8 cellular contexts compared by ENCODE assay signal in genomic region chr12:685388-685787, GRCh38. TPM values are rescaled to one million over a fixed set of nuclear protein-coding genes. Genes with fewer than 3 reads are reported as not detected.
DNase-seq lines count a peak whose midpoint lies in the region; ATAC-seq lines count a peak whose summit lies in the region.

No MANE protein-coding gene starts in this region.

- no peaks in the 10 kb centered on the region for H3K27me3 ChIP-seq in thymus (ENCODE audit: control insufficient read depth, insufficient read depth)

- peak overlapping the region; percentile 20 for H3K4me3 Mint-ChIP-seq in activated T-cell treated with anti-CD3 and anti-CD28 coated beads, Interleukin-2, amount 50 U/mL, for 4 hours

- no peaks in the 10 kb centered on the region for H3K27me3 Mint-ChIP-seq in activated T-cell treated with anti-CD3 and anti-CD28 coated beads, Interleukin-2, amount 50 U/mL, for 4 hours (ENCODE audit: low read depth)

- H3K9me3 ChIP-seq in thymus (ENCODE audit: control insufficient read depth), result no peaks in the 10 kb centered on the region

- ATAC-seq in GM18498 (IDR thresholded peaks at IDR 0.05; ENCODE audit: unreplicated experiment), result peak; percentile 81
- ATAC-seq in HG02678 (IDR thresholded peaks at IDR 0.05; ENCODE audit: unreplicated experiment), result peak; percentile 85
- ATAC-seq in activated T-cell treated with anti-CD3 and anti-CD28 coated beads, Interleukin-2, amount 50 U/mL, for 4 hours, result peak; percentile 92 to 97
- no peak for ATAC-seq in HG03045 (IDR thresholded peaks at IDR 0.05; ENCODE audit: unreplicated experiment)

- H3K27ac ChIP-seq in thymus (ENCODE audit: low read depth), result peak overlapping the region; percentile 82

- DNase-seq in NCI-H69 (lab: John Stamatoyannopoulos, UW), result peak; percentile 46
- DNase-seq in activated T-cell treated with anti-CD3 and anti-CD28 coated beads, Interleukin-2, amount 50 U/mL, for 4 hours, result peak; percentile 69
- peak; percentile 40 to 92 for DNase-seq in lung microvascular endothelial cell (ENCODE audit: low read depth in 2 of 2)
- DNase-seq in GF-D8 (lab: John Stamatoyannopoulos, UW), result no peak

- H3K4me1 ChIP-seq in thymus (ENCODE audit: control insufficient read depth, insufficient read depth, low read length), result peaks cover 6% of the 10 kb centered on the region

- no peak overlapping the region for H3K4me3 ChIP-seq in thymus (ENCODE audit: low read length)

- H3K36me3 Mint-ChIP-seq in activated T-cell treated with anti-CD3 and anti-CD28 coated beads, Interleukin-2, amount 50 U/mL, for 4 hours (ENCODE audit: insufficient read depth), result no peaks in the 10 kb centered on the region

- H3K4me1 Mint-ChIP-seq in activated T-cell treated with anti-CD3 and anti-CD28 coated beads, Interleukin-2, amount 50 U/mL, for 4 hours (ENCODE audit: low read depth), result peaks cover 48% of the 10 kb centered on the region

- 3% methylated on average over 3 of the region's 3 CpGs for WGBS in thymus

- no peaks in the 10 kb centered on the region for H3K36me3 ChIP-seq in thymus (ENCODE audit: control insufficient read depth, insufficient read depth)

- H3K9me3 Mint-ChIP-seq in activated T-cell treated with anti-CD3 and anti-CD28 coated beads, Interleukin-2, amount 50 U/mL, for 4 hours, result no peaks in the 10 kb centered on the region

RNA-seq across cellular contexts. Expression of gene NINJ2, which starts 22.1 kb away (rescaled TPM):
- total RNA-seq in activated T-cell treated with anti-CD3 and anti-CD28 coated beads, Interleukin-2, amount 50 U/mL, for 4 hours, result 1 to 10 TPM; 2.6 to 3.7 (median 2.7) TPM
- total RNA-seq in lung microvascular endothelial cell, result 0.79 and 1.7 TPM in 2 replicates
- 11.5 TPM for polyA plus RNA-seq in thymus
